ENCODE assay signal across 8 cellular contexts in the genomic region with DNA sequence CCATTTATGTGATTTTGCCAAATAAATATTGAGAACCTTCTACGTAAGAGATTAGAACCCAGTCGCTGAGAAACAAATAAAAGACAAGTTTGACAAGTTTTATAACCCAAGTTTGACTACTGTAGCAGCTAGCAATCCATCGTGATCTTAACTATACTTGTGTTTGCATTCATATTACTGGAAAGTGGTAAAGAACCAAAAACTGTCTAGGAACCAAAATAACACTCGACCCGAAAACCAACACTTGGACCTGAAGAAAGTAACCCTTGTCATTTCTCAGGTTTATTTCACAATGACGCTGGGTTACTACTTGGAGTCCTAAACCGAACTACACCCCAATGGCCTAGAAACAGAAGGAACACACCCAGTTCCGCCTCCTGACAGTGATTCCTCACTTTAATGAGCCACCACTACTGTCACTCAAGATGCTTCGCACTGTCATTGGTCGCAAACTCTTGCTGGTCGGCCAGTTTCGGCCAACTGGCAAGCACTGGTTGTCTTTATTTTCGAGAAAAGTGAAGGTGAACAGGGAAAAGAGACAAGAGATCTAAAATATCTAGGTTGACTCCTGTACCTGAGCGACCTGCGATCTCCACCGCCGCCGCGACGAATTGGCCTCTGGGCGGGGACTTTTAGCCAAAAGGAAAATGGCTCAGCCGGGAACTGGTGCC. TPM values are rescaled to one million over a fixed set of nuclear protein-coding genes. Genes with fewer than 3 reads are reported as not detected.
DNase-seq lines count a peak whose midpoint lies in the region; ATAC-seq and TF ChIP-seq lines count a peak whose summit lies in the region.

No MANE protein-coding gene starts in this region.

- intact Hi-C loops in colonic mucosa (cut with DNase I): no loop called here

- peaks cover 3% of the 10 kb centered on the region for H3K4me1 ChIP-seq in colonic mucosa

- H3K36me3 Mint-ChIP-seq in activated CD4-positive, alpha-beta T cell treated with anti-CD3 and anti-CD28 coated beads, Interleukin-2, amount 10 ng/mL, durations not matched to agents 7 days and 5 days (ENCODE audit: low read depth): peaks cover 30% of the 10 kb centered on the region

- peak; percentile 77 for DNase-seq in BJ (ENCODE audit: low read depth)
- DNase-seq in NCI-H526 treated with DMSO at 0.1 percent for 48 hours (lab: John Stamatoyannopoulos, UW): peak; percentile 81
- peak; percentile 90 for DNase-seq in activated CD4-positive, alpha-beta T cell treated with anti-CD3 and anti-CD28 coated beads, Interleukin-2, amount 10 ng/mL, durations not matched to agents 7 days and 5 days
- DNase-seq in colonic mucosa: peak; percentile 89
- DNase-seq in stimulated activated CD4-positive, alpha-beta T cell treated with anti-CD3 and anti-CD28 coated beads, Interleukin-1b, Interleukin-23, amount 100 ng/mL, for 24 hours (ENCODE audit: low read depth in 4 of 4, low spot score in 1 of 4): peak; percentile 32 to 55 (median 52)

- H3K36me3 ChIP-seq in BJ (ENCODE audit: control insufficient read depth, insufficient read depth, low read length) (no peaks in the 10 kb centered on the region), colonic mucosa (no peaks in the 10 kb centered on the region)

- POLR2A ChIA-PET in BJ (lab: Charles Lee): no interaction called here
- POLR2A ChIA-PET in activated CD4-positive, alpha-beta T cell treated with anti-CD3 and anti-CD28 coated beads, Interleukin-2, amount 10 ng/mL, durations not matched to agents 7 days and 5 days (lab: Charles Lee): no interaction called here

- peaks cover 63% of the 10 kb centered on the region for H3K4me1 Mint-ChIP-seq in activated CD4-positive, alpha-beta T cell treated with anti-CD3 and anti-CD28 coated beads, Interleukin-2, amount 10 ng/mL, durations not matched to agents 7 days and 5 days

- H3K27ac ChIP-seq in colonic mucosa (peak overlapping the region; percentile 98), layer of hippocampus (ENCODE audit: low read depth, low read length) (peak overlapping the region; percentile 99)

- H3K9me3 Mint-ChIP-seq in activated CD4-positive, alpha-beta T cell treated with anti-CD3 and anti-CD28 coated beads, Interleukin-2, amount 10 ng/mL, durations not matched to agents 7 days and 5 days: peaks cover 7% of the 10 kb centered on the region

- ATAC-seq in GM19372 (IDR thresholded peaks at IDR 0.05; ENCODE audit: low read depth, unreplicated experiment): peak; percentile 98
- ATAC-seq in HG03520 (IDR thresholded peaks at IDR 0.05; ENCODE audit: unreplicated experiment): peak; percentile 98

- peak overlapping the region; percentile 100 for H3K4me3 Mint-ChIP-seq in activated CD4-positive, alpha-beta T cell treated with anti-CD3 and anti-CD28 coated beads, Interleukin-2, amount 10 ng/mL, durations not matched to agents 7 days and 5 days

- H3K4me3 ChIP-seq in BJ (ENCODE audit: low read depth, low read length) (peak overlapping the region; percentile 87), colonic mucosa (peak overlapping the region; percentile 53)

- peak overlapping the region; percentile 100 for H3K27ac Mint-ChIP-seq in activated CD4-positive, alpha-beta T cell treated with anti-CD3 and anti-CD28 coated beads, Interleukin-2, amount 10 ng/mL, durations not matched to agents 7 days and 5 days

- H3K27me3 Mint-ChIP-seq in activated CD4-positive, alpha-beta T cell treated with anti-CD3 and anti-CD28 coated beads, Interleukin-2, amount 10 ng/mL, durations not matched to agents 7 days and 5 days: no peaks in the 10 kb centered on the region

- no peaks in the 10 kb centered on the region for H3K27me3 ChIP-seq in BJ (ENCODE audit: control insufficient read depth, insufficient read depth, low read length)
- no peaks in the 10 kb centered on the region for H3K27me3 ChIP-seq in colonic mucosa
- H3K27me3 ChIP-seq in layer of hippocampus (ENCODE audit: control insufficient read depth, insufficient read depth, low read length): no peaks in the 10 kb centered on the region

- CTCF ChIA-PET in BJ (lab: Yijun Ruan, JAX): no interaction called here
- CTCF ChIA-PET in activated CD4-positive, alpha-beta T cell treated with anti-CD3 and anti-CD28 coated beads, Interleukin-2, amount 10 ng/mL, durations not matched to agents 7 days and 5 days (lab: Charles Lee): no interaction called here

- peak overlapping the region; percentile 84 to 97 for H3K9ac ChIP-seq in colonic mucosa (ENCODE audit: low read depth in 2 of 2, low read length in 2 of 2)

- TF ChIP-seq CTCF in BJ (IDR thresholded peaks at IDR 0.05; ENCODE audit: insufficient read depth, low read depth, low read length): no peak
- no peak for TF ChIP-seq CTCF in colonic mucosa (IDR thresholded peaks at IDR 0.05)

- no peaks in the 10 kb centered on the region for H3K9me3 ChIP-seq in colonic mucosa

RNA-seq across cellular contexts. Expression of a gene that starts 0.5 kb away (rescaled TPM):
- 19.5 and 29.8 TPM in 2 replicates for polyA plus RNA-seq in BJ (2011; rRNA removed)
- 11.4 and 22.0 TPM in 2 replicates for polyA minus RNA-seq in BJ (2011; rRNA and poly(A)+ RNA removed)
- 10 to 100 TPM; 19.8 to 22.0 TPM for total RNA-seq in activated CD4-positive, alpha-beta T cell treated with anti-CD3 and anti-CD28 coated beads, Interleukin-2, amount 10 ng/mL, durations not matched to agents 7 days and 5 days
- total RNA-seq in colonic mucosa: 10 to 100 TPM; 22.2 to 35.1 TPM

RNA-seq across cellular contexts. Expression of a gene that starts 0.7 kb away (rescaled TPM):
- 3.4 and 5.9 TPM in 2 replicates for polyA plus RNA-seq in BJ (2011; rRNA removed)
- polyA minus RNA-seq in BJ (2011; rRNA and poly(A)+ RNA removed): 4.5 and 4.7 TPM in 2 replicates
- total RNA-seq in activated CD4-positive, alpha-beta T cell treated with anti-CD3 and anti-CD28 coated beads, Interleukin-2, amount 10 ng/mL, durations not matched to agents 7 days and 5 days: 10 to 100 TPM; 21.7 to 24.2 TPM
- total RNA-seq in colonic mucosa: 10 to 100 TPM; 14.2 to 15.3 TPM

Comparison
In these comparisons a context has a peak if more than half of its experiments do, and no peak if none do; other contexts are left out.
1. Peak in every context shown above with its lines: DNase-seq, ATAC-seq, H3K4me3 ChIP-seq and H3K27ac ChIP-seq.